ENCODE assay signal across 10 cellular contexts in genomic region chr11:97739892-97740782, GRCh38.
DNase-seq lines count a peak whose midpoint lies in the region; ATAC-seq and TF ChIP-seq lines count a peak whose summit lies in the region.
"Had no signal": no experiment of that assay in that cellular context is flagged by ENCODE, and none has a peak within 500 bp of the region (broad histone marks: within the 10 kb centered on the region; RNA-seq: fewer than 3 reads in every experiment).

No MANE protein-coding gene starts in this region.

- DNase-seq in NCI-H2029 (lab: John Stamatoyannopoulos, UW) (peak; percentile 9), NCI-H2029 treated with DMSO at 0.1 percent for 48 hours (lab: John Stamatoyannopoulos, UW) (no peak), fibroblast of the conjunctiva (ENCODE audit: low read depth) (peak; percentile 27), renal cortical epithelial cell (ENCODE audit: low read depth) (peak; percentile 37), LoVo (ENCODE audit: low spot score) (no peak)
- DNase-seq: central memory CD4-positive, alpha-beta T cell; T1000 had no signal

- ATAC-seq in HG03045 (IDR thresholded peaks at IDR 0.05; ENCODE audit: unreplicated experiment) (no peak), HG02840 (IDR thresholded peaks at IDR 0.05; ENCODE audit: low FRiP score, unreplicated experiment) (no peak)

TF ChIP-seq in PFSK-1, 5 proteins besides CTCF, POLR2A, EP300 and RAD21:
- TF ChIP-seq, protein P1, sequence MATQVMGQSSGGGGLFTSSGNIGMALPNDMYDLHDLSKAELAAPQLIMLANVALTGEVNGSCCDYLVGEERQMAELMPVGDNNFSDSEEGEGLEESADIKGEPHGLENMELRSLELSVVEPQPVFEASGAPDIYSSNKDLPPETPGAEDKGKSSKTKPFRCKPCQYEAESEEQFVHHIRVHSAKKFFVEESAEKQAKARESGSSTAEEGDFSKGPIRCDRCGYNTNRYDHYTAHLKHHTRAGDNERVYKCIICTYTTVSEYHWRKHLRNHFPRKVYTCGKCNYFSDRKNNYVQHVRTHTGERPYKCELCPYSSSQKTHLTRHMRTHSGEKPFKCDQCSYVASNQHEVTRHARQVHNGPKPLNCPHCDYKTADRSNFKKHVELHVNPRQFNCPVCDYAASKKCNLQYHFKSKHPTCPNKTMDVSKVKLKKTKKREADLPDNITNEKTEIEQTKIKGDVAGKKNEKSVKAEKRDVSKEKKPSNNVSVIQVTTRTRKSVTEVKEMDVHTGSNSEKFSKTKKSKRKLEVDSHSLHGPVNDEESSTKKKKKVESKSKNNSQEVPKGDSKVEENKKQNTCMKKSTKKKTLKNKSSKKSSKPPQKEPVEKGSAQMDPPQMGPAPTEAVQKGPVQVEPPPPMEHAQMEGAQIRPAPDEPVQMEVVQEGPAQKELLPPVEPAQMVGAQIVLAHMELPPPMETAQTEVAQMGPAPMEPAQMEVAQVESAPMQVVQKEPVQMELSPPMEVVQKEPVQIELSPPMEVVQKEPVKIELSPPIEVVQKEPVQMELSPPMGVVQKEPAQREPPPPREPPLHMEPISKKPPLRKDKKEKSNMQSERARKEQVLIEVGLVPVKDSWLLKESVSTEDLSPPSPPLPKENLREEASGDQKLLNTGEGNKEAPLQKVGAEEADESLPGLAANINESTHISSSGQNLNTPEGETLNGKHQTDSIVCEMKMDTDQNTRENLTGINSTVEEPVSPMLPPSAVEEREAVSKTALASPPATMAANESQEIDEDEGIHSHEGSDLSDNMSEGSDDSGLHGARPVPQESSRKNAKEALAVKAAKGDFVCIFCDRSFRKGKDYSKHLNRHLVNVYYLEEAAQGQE (IDR thresholded peaks at IDR 0.05; ENCODE audit: insufficient read depth in 1 of 2, low read depth in 2 of 2, low read length in 2 of 2), result no peak
- TF ChIP-seq POLR2AphosphoS5 (IDR thresholded peaks at IDR 0.05; ENCODE audit: low read depth, low read length) (peak; percentile 56; the same call in 1 of the 2 replicates), TAF1 (IDR thresholded peaks at IDR 0.05; ENCODE audit: borderline replicate concordance, insufficient read depth, low read length) (no peak), FOXP2 (optimal IDR thresholded peaks at IDR 0.05; ENCODE audit: borderline replicate concordance, extremely low read depth, extremely low read length, insufficient read depth) (no peak), SIN3A (IDR thresholded peaks at IDR 0.05; ENCODE audit: borderline replicate concordance, insufficient read depth, low read length) (peak; percentile 51; the same call in 1 of the 2 replicates)

Comparison
In these comparisons a context has a peak if more than half of its experiments do, and no peak if none do; other contexts are left out.
1. DNase-seq: peak in NCI-H2029 (single experiment), fibroblast of the conjunctiva (single experiment) and renal cortical epithelial cell (single experiment); none in NCI-H2029 treated with DMSO at 0.1 percent for 48 hours (single experiment) and LoVo (single experiment).